Comparison of ENCODE assay signal across 1 cellular context in the genomic region with DNA sequence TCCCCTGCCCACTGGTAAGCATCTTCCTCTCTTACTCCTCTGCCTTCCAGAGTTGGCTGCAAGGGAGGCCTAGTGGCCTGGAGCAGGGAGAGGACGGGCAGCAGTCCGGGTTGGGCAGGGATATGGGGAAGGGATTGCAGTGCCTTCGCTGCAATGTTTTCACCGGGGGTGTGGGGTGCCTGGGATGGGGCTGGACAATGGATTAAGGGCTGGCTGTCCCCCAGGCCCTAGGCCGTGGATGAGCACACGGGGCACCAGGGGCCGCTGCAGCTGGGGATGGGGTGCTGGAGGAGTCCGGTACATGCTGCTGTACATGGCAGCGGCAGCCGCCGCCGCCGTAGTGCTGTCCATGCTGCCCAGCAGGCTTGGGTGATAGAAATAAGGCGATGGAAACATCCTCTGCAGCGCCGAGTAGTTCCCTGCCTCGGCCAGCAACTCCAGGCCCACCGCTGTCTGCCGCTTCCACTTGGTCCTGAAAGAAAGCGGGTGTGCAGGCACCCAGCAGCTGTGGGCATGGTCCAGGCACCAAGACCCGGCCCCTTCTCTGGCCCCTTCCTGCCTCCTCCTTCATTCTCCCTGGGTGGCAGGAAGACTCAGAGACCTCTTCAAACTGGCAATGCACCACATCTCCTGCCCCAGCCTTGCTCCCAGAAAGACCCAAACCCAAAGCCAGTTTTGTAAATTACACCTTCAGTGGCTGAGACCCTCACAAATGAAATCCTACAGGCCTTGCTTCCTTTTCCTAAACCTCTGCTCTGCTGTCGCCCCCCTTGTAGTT.
TF ChIP-seq lines count a peak whose summit lies in the region.

No MANE protein-coding gene starts in this region.

TF ChIP-seq in HepG2, 621 proteins besides CTCF, POLR2A, EP300 and RAD21:
- TF ChIP-seq BORCS8-MEF2B (CRISPR knock-in tag; IDR thresholded peaks at IDR 0.05) (no peak), PHF8 (CRISPR knock-in tag; IDR thresholded peaks at IDR 0.05) (no peak), ZNF30 (CRISPR knock-in tag; IDR thresholded peaks at IDR 0.05) (no peak), ZNF383 (CRISPR knock-in tag; IDR thresholded peaks at IDR 0.05; ENCODE audit: borderline replicate concordance) (no peak), AHR (CRISPR knock-in tag; IDR thresholded peaks at IDR 0.05) (no peak), ZNF7 (CRISPR knock-in tag; IDR thresholded peaks at IDR 0.05) (no peak), ZBTB46 (CRISPR knock-in tag; IDR thresholded peaks at IDR 0.05; ENCODE audit: borderline replicate concordance) (no peak)
- TF ChIP-seq, protein P1, sequence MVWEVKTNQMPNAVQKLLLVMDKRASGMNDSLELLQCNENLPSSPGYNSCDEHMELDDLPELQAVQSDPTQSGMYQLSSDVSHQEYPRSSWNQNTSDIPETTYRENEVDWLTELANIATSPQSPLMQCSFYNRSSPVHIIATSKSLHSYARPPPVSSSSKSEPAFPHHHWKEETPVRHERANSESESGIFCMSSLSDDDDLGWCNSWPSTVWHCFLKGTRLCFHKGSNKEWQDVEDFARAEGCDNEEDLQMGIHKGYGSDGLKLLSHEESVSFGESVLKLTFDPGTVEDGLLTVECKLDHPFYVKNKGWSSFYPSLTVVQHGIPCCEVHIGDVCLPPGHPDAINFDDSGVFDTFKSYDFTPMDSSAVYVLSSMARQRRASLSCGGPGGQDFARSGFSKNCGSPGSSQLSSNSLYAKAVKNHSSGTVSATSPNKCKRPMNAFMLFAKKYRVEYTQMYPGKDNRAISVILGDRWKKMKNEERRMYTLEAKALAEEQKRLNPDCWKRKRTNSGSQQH (CRISPR knock-in tag; IDR thresholded peaks at IDR 0.05; ENCODE audit: low read depth), result no peak
